8 cellular contexts compared by ENCODE assay signal in the genomic region with DNA sequence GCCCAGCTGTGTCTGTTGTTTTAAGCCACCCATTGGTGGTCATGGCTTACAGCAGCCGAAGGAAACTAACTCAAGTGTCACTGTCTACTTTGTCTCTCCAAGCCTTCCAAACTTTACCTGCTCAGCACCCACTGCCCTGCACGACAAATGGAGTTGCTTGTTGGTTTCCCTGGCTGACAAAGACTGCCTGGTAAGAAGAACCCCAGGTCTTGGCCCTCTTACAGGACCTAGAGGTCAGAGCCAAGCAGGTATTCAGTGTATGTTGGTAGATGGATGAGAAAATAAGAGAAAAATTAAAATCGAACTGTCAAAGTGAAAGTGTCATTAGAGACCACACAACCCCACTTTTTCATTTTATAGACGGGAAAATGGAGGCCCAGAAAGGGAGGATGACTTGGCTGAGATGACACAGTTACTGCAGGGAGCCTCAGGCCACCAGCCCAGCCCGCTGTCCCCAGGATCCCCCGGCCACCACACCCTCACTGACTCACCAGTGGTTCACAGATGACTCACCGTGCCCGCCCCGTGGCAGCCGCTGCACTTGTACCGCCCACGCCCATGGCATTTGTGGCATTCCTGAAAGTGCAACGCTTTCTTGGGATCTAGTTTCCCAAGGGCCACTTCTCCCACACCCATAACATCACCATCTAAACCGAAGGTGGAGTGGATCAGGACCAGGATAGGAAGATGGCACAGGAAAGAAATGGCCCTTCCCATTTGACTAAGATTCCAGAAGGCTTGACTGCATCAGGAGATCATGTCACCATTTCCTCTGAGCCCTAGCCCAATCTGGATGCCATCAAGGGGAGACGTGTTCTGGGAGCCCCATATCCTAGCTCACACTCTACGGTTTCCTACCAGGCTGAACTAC. TPM values are rescaled to one million over a fixed set of nuclear protein-coding genes. Genes with fewer than 3 reads are reported as not detected.
DNase-seq lines count a peak whose midpoint lies in the region; TF ChIP-seq lines count a peak whose summit lies in the region.

No MANE protein-coding gene starts in this region.

- no peak overlapping the region for H3K27ac ChIP-seq in mesenchymal stem cell (ENCODE audit: low read length, poor library complexity, severe bottlenecking)
- H3K27ac ChIP-seq in tibial nerve: no peak overlapping the region
- no peak overlapping the region for H3K27ac ChIP-seq in OCI-LY7 (ENCODE audit: low read depth, low read length, poor library complexity, severe bottlenecking)

- H2AK5ac ChIP-seq in mesenchymal stem cell (ENCODE audit: low read length, severe bottlenecking): peak overlapping the region; percentile 33

- no peak overlapping the region for H2BK5ac ChIP-seq in mesenchymal stem cell (ENCODE audit: low read depth, low read length, poor library complexity, severe bottlenecking)

- H3K23ac ChIP-seq in mesenchymal stem cell (ENCODE audit: low read length in 2 of 2): no peak overlapping the region

- no peaks in the 10 kb centered on the region for H3K79me1 ChIP-seq in mesenchymal stem cell (replicated peaks; ENCODE audit: low read length, poor library complexity, severe bottlenecking)

- H2BK15ac ChIP-seq in mesenchymal stem cell (ENCODE audit: low read depth, poor library complexity, severe bottlenecking): no peak overlapping the region

- H3K9me2 ChIP-seq in OCI-LY7 (ENCODE audit: insufficient read depth, low read length): no peaks in the 10 kb centered on the region

- H3K79me2 ChIP-seq in OCI-LY7 (ENCODE audit: insufficient read depth, low read depth, low read length): no peaks in the 10 kb centered on the region

- no peak for TF ChIP-seq POLR2A in tibial nerve (IDR thresholded peaks at IDR 0.05)

- peaks cover 3 to 30% of the 10 kb centered on the region in 2 experiments for H3K27me3 ChIP-seq in mesenchymal stem cell (ENCODE audit: control insufficient read depth in 1 of 2, insufficient read depth in 1 of 2, low read length in 2 of 2)
- no peaks in the 10 kb centered on the region for H3K27me3 ChIP-seq in tibial nerve

- TF ChIP-seq CTCF in tibial nerve (IDR thresholded peaks at IDR 0.05) (no peak), OCI-LY7 (conservative IDR thresholded peaks at IDR 0.05; ENCODE audit: low read length) (no peak)

- H3K4ac ChIP-seq in mesenchymal stem cell (ENCODE audit: low read depth in 1 of 2, low read length in 2 of 2): no peak overlapping the region

- H3K4me1 ChIP-seq in mesenchymal stem cell (ENCODE audit: control insufficient read depth, insufficient read depth, low read depth, low read length) (peaks cover 11% of the 10 kb centered on the region), tibial nerve (no peaks in the 10 kb centered on the region), OCI-LY7 (ENCODE audit: insufficient read depth, low read length, poor library complexity, severe bottlenecking) (no peaks in the 10 kb centered on the region)

- DNase-seq in Daoy (ENCODE audit: low read depth): peak; percentile 95
- DNase-seq in GOT3 (lab: John Stamatoyannopoulos, UW): peak; percentile 45
- DNase-seq in NOMO-1 treated with dmso at 0.1 percent for 144 hours (lab: John Stamatoyannopoulos, UW; ENCODE audit: unreplicated experiment): peak; percentile 8
- DNase-seq in astrocyte of the hippocampus (ENCODE audit: low read depth, low spot score): peak; percentile 94
- peak; percentile 91 for DNase-seq in mesenchymal stem cell
- DNase-seq in tibial nerve (ENCODE audit: low spot score in 2 of 2): peak; percentile 25 to 35
- DNase-seq in OCI-LY7 (ENCODE audit: low spot score): no peak
- no peak for DNase-seq in cortex of kidney (lab: John Stamatoyannopoulos, UW)

- peak overlapping the region; percentile 49 to 67 for H2BK12ac ChIP-seq in mesenchymal stem cell (ENCODE audit: low read length in 2 of 2)

- peak overlapping the region in 1 of 2 experiments; percentile 49 for H3K18ac ChIP-seq in mesenchymal stem cell (ENCODE audit: low read depth in 1 of 2, low read length in 2 of 2)

- no peak overlapping the region for H2BK120ac ChIP-seq in mesenchymal stem cell (ENCODE audit: low read depth, low read length)

- no peak overlapping the region for H4K8ac ChIP-seq in mesenchymal stem cell (ENCODE audit: low read length)

- CTCF ChIA-PET in OCI-LY7 (lab: Charles Lee; ENCODE audit: unreplicated experiment): no interaction called here

- BruUV-seq in OCI-LY7 (replicated peaks; lab: Mats Ljungman, UMichigan): no TSS peak

- 39% methylated on average over 14 of the region's 16 CpGs for WGBS in mesenchymal stem cell
- WGBS in tibial nerve, 2 donors: 69 to 73% methylated on average over 16 of the region's 16 CpGs

- H2AFZ ChIP-seq in mesenchymal stem cell (ENCODE audit: low read depth, low read length): no peak overlapping the region
- no peak overlapping the region for H2AFZ ChIP-seq in OCI-LY7 (ENCODE audit: low read length)

- H3K4me3 ChIP-seq in mesenchymal stem cell (ENCODE audit: insufficient read depth in 1 of 2, low read depth in 1 of 2, low read length in 2 of 2) (no peak overlapping the region), tibial nerve (no peak overlapping the region), OCI-LY7 (ENCODE audit: low read depth, low read length, poor library complexity, severe bottlenecking) (no peak overlapping the region)

- H3K36me3 ChIP-seq in mesenchymal stem cell (ENCODE audit: control insufficient read depth in 1 of 2, insufficient read depth in 2 of 2, low read depth in 1 of 2, low read length in 2 of 2) (no peaks in the 10 kb centered on the region), tibial nerve (no peaks in the 10 kb centered on the region), OCI-LY7 (ENCODE audit: insufficient read depth, low read length) (no peaks in the 10 kb centered on the region)

- H3K14ac ChIP-seq in mesenchymal stem cell (ENCODE audit: low read length in 2 of 2): no peak overlapping the region

- intact Hi-C loops in OCI-LY7 (cut with micrococcal nuclease; ENCODE audit: unreplicated experiment): no loop called here

- no peaks in the 10 kb centered on the region for H3K9me3 ChIP-seq in mesenchymal stem cell (ENCODE audit: control insufficient read depth, low read length)
- H3K9me3 ChIP-seq in tibial nerve: no peaks in the 10 kb centered on the region
- no peaks in the 10 kb centered on the region for H3K9me3 ChIP-seq in OCI-LY7 (ENCODE audit: low read length)

- POLR2A ChIA-PET in OCI-LY7 (lab: Charles Lee): no interaction called here

- peak in 1 of 2 donors; percentile 31 for TF ChIP-seq EP300 in tibial nerve (IDR thresholded peaks at IDR 0.05)

- H3K4me2 ChIP-seq in mesenchymal stem cell (ENCODE audit: low read length, poor library complexity, severe bottlenecking) (peak overlapping the region; percentile 35), OCI-LY7 (ENCODE audit: low read length) (no peak overlapping the region)

- H4K20me1 ChIP-seq in OCI-LY7 (ENCODE audit: insufficient read depth, low read length): no peaks in the 10 kb centered on the region

- H4K91ac ChIP-seq in mesenchymal stem cell (ENCODE audit: low read length): peak overlapping the region; percentile 7

- no peak overlapping the region for H3K9ac ChIP-seq in mesenchymal stem cell (ENCODE audit: low read length)

RNA-seq across cellular contexts. Expression of a gene that starts 15.2 kb away (rescaled TPM):
- 0.27 and 0.40 TPM in 2 replicates for total RNA-seq in Daoy (2014; rRNA removed; shearing (Covaris generic))
- 0.03 TPM for polyA plus RNA-seq in mesenchymal stem cell (2013, experiment 1 of 2)
- polyA plus RNA-seq in mesenchymal stem cell (2013, experiment 2 of 2): not detected
- total RNA-seq in tibial nerve: under 1 TPM in 2 of 4 donors, not detected in 2; 0.42 to 0.44 TPM
- 0.16 TPM in 1 of 2 replicates, not detected in the other for total RNA-seq in OCI-LY7 (2014; rRNA removed; shearing (Covaris generic))
- total RNA-seq in OCI-LY7 (2022): 0.66 TPM in 1 of 2 replicates, not detected in the other

Comparison
In these comparisons a context has a peak if more than half of its experiments do, and no peak if none do; other contexts are left out.
1. DNase-seq: peak in Daoy (single experiment), GOT3 (single experiment), NOMO-1 treated with dmso at 0.1 percent for 144 hours (single experiment), astrocyte of the hippocampus (single experiment), mesenchymal stem cell (single experiment) and tibial nerve (2 of 2); none in OCI-LY7 (single experiment) and cortex of kidney (single experiment).